In genomic region chr1:172946814-172947507, GRCh38 we compare ENCODE assay signal across 1 cellular context.
A peak's percentile ranks its signal among the peaks of the same experiment; 100 is the strongest.
TF ChIP-seq lines count a peak whose summit lies in the region.

No MANE protein-coding gene starts in this region.

TF ChIP-seq in K562, 482 proteins besides CTCF, POLR2A, EP300 and RAD21 (continued from another document and continues in another):
- no peak for TF ChIP-seq ZNF512 (tag; IDR thresholded peaks at IDR 0.05)
- TF ChIP-seq RERE (CRISPR knock-in tag; IDR thresholded peaks at IDR 0.05; ENCODE audit: borderline replicate concordance) = no peak
- TF ChIP-seq GTF3C2 (IDR thresholded peaks at IDR 0.05; ENCODE audit: borderline replicate concordance, extremely low read depth, insufficient read length) = no peak
- no peak for TF ChIP-seq SIRT6 (IDR thresholded peaks at IDR 0.05; ENCODE audit: low read depth, low read length)
- TF ChIP-seq PHF20 (IDR thresholded peaks at IDR 0.05; ENCODE audit: partially characterized antibody) = no peak
- TF ChIP-seq STAT5B (CRISPR knock-in tag; IDR thresholded peaks at IDR 0.05) = no peak
- TF ChIP-seq ZHX1 (conservative IDR thresholded peaks at IDR 0.05; ENCODE audit: low read length) = no peak
- TF ChIP-seq ZNF778 (CRISPR knock-in tag; IDR thresholded peaks at IDR 0.05) = no peak
- no peak for TF ChIP-seq BRF1 (IDR thresholded peaks at IDR 0.05; ENCODE audit: borderline replicate concordance, extremely low read depth, insufficient read length)
- peak; percentile 48; the same call in 1 of the 2 replicates for TF ChIP-seq MAFK (IDR thresholded peaks at IDR 0.05; ENCODE audit: low read length)
- TF ChIP-seq CBX5 (IDR thresholded peaks at IDR 0.05; ENCODE audit: borderline replicate concordance, low read depth) = no peak
- no peak for TF ChIP-seq EHMT2 (IDR thresholded peaks at IDR 0.05)
- TF ChIP-seq MEF2D (tag; conservative IDR thresholded peaks at IDR 0.05; ENCODE audit: low read depth) = no peak
- no peak for TF ChIP-seq MITF (IDR thresholded peaks at IDR 0.05)
- no peak for TF ChIP-seq HNRNPK (IDR thresholded peaks at IDR 0.05; ENCODE audit: low read depth, low read length, poor library complexity, severe bottlenecking)
- peak; percentile 59 for TF ChIP-seq MEIS2 (IDR thresholded peaks at IDR 0.05; ENCODE audit: partially characterized antibody)
- no peak for TF ChIP-seq TGIF2 (CRISPR knock-in tag; IDR thresholded peaks at IDR 0.05)
- TF ChIP-seq ZZZ3 (IDR thresholded peaks at IDR 0.05) = no peak
- 0 out of 4 replicates have a peak, but pooled peaks of 1 of the 2 experiments have one; percentile 22 for TF ChIP-seq MAZ (CRISPR knock-in tag; conservative IDR thresholded peaks at IDR 0.05 in 1 of 2, IDR thresholded peaks at IDR 0.05 in 1 of 2)
- no peak for TF ChIP-seq ZFX (CRISPR knock-in tag; IDR thresholded peaks at IDR 0.05)
- no peak for TF ChIP-seq LCOR (CRISPR knock-in tag; IDR thresholded peaks at IDR 0.05)
- TF ChIP-seq ZNF217 (CRISPR knock-in tag; IDR thresholded peaks at IDR 0.05) = no peak
- TF ChIP-seq ZNF398 (CRISPR knock-in tag; IDR thresholded peaks at IDR 0.05) = no peak
- TF ChIP-seq SAFB (IDR thresholded peaks at IDR 0.05; ENCODE audit: borderline replicate concordance, low read depth, low read length) = no peak
- TF ChIP-seq CREB1 (IDR thresholded peaks at IDR 0.05) = no peak
- no peak for TF ChIP-seq CREB1 (CRISPR knock-in tag; IDR thresholded peaks at IDR 0.05)
- TF ChIP-seq ESRRA (IDR thresholded peaks at IDR 0.05; ENCODE audit: borderline replicate concordance, low read depth) = no peak
- TF ChIP-seq MCM3 (IDR thresholded peaks at IDR 0.05) = no peak
- TF ChIP-seq CBFB (CRISPR knock-in tag; IDR thresholded peaks at IDR 0.05) = no peak
- no peak for TF ChIP-seq SFPQ (IDR thresholded peaks at IDR 0.05; ENCODE audit: low read depth, low read length)
- no peak for TF ChIP-seq GATA2 (CRISPR knock-in tag; IDR thresholded peaks at IDR 0.05)
- peak; percentile 75 for TF ChIP-seq PKNOX1 (IDR thresholded peaks at IDR 0.05)
- no peak for TF ChIP-seq DACH1 (IDR thresholded peaks at IDR 0.05; ENCODE audit: partially characterized antibody)
- TF ChIP-seq CBX8 (IDR thresholded peaks at IDR 0.05; ENCODE audit: borderline replicate concordance, extremely low read depth, low read depth, low read length, poor library complexity, severe bottlenecking) = no peak
- no peak for TF ChIP-seq RBM14 (IDR thresholded peaks at IDR 0.05; ENCODE audit: borderline replicate concordance, insufficient read depth, low read depth, low read length)
- 0 out of 4 replicates have a peak, but pooled peaks of 1 of the 2 experiments have one; percentile 33 for TF ChIP-seq TRIM24 (IDR thresholded peaks at IDR 0.05)
- TF ChIP-seq DMBX1 (CRISPR knock-in tag; IDR thresholded peaks at IDR 0.05; ENCODE audit: borderline replicate concordance) = no peak
- no peak for TF ChIP-seq ZNF507 (tag; conservative IDR thresholded peaks at IDR 0.05)
- no peak for TF ChIP-seq ZNF280A (IDR thresholded peaks at IDR 0.05; ENCODE audit: low read depth, partially characterized antibody)
- TF ChIP-seq ZFPM2 (CRISPR knock-in tag; IDR thresholded peaks at IDR 0.05) = no peak
- no peak for TF ChIP-seq E2F3 (CRISPR knock-in tag; IDR thresholded peaks at IDR 0.05)
- no peak for TF ChIP-seq GATAD2A (IDR thresholded peaks at IDR 0.05)
- TF ChIP-seq HDAC1 (IDR thresholded peaks at IDR 0.05) = no peak
